In genomic region chr1:93179886-93180722, GRCh38 we compare ENCODE assay signal across 8 cellular contexts. TPM values are rescaled to one million over a fixed set of nuclear protein-coding genes. Genes with fewer than 3 reads are reported as not detected.
DNase-seq lines count a peak whose midpoint lies in the region; ATAC-seq and TF ChIP-seq lines count a peak whose summit lies in the region.

Gene TMED5, minus strand, starts transcription at chr1:93180413. Its CDS starts 171 bp downstream, at chr1:93180242.

- peak; percentile 97 for DNase-seq in NCI-H2029 treated with DMSO at 0.1 percent for 48 hours (lab: John Stamatoyannopoulos, UW)
- DNase-seq in T-helper 9 cell: peak; percentile 90
- DNase-seq in astrocyte of the cerebellum (ENCODE audit: low read depth): peak; percentile 96
- DNase-seq in hepatic stellate cell (ENCODE audit: low spot score): peak; percentile 92
- DNase-seq in aorta: peak; percentile 99

- H3K27me3 ChIP-seq in rectal smooth muscle tissue (ENCODE audit: control insufficient read depth, insufficient read depth, low read length) (no peaks in the 10 kb centered on the region), aorta (ENCODE audit: control insufficient read depth in 1 of 2, insufficient read depth in 2 of 2, low read length in 1 of 2) (no peaks in the 10 kb centered on the region)

- H3K4me1 ChIP-seq in rectal smooth muscle tissue (ENCODE audit: control insufficient read depth, insufficient read depth, low read length) (peaks cover 5% of the 10 kb centered on the region), aorta (ENCODE audit: control insufficient read depth in 1 of 2, insufficient read depth in 2 of 2, low read length in 2 of 2) (no peaks in the 10 kb centered on the region)

- 0% methylated on average over 76 to 78 of the region's 78 CpGs for WGBS in aorta, 2 donors

- H3K36me3 ChIP-seq in rectal smooth muscle tissue (ENCODE audit: control insufficient read depth, insufficient read depth, low read length) (peaks cover 3% of the 10 kb centered on the region), aorta (ENCODE audit: control insufficient read depth in 1 of 2, insufficient read depth in 2 of 2, low read length in 1 of 2) (no peaks in the 10 kb centered on the region)

- ATAC-seq in GM18508 (IDR thresholded peaks at IDR 0.05; ENCODE audit: insufficient read depth, unreplicated experiment) (peak; percentile 75), HG03025 (IDR thresholded peaks at IDR 0.05; ENCODE audit: low FRiP score, unreplicated experiment) (peak; percentile 89), aorta (ENCODE audit: low FRiP score) (peak; percentile 99)

- intact Hi-C loops in aorta (cut with DNase I): loop anchor here (5.0 to 10.0 kb wide), 2 partner anchors 95 to 103 kb away; partner anchors contain the start of gene MTF2 (in 1 of the 2)

- H3K4me3 ChIP-seq in astrocyte of the cerebellum (ENCODE audit: low read depth, low read length) (peak within 1 kb of the TSS; percentile 82), rectal smooth muscle tissue (ENCODE audit: low read length) (peak within 1 kb of the TSS; percentile 99), aorta (ENCODE audit: low read length in 2 of 2) (peak within 1 kb of the TSS; percentile 65 to 70)

- H3K27ac ChIP-seq in rectal smooth muscle tissue (ENCODE audit: low read depth, low read length) (peak within 1 kb of the TSS; percentile 99), aorta (ENCODE audit: low read depth in 1 of 2, low read length in 2 of 2) (peak within 1 kb of the TSS; percentile 94 to 95)

- TF ChIP-seq CTCF in astrocyte of the cerebellum (IDR thresholded peaks at IDR 0.05; ENCODE audit: low read depth, low read length, missing control alignments): peak; percentile 29

- peak within 1 kb of the TSS; percentile 99 for H3K9ac ChIP-seq in rectal smooth muscle tissue (ENCODE audit: low read length)

- H3K9me3 ChIP-seq in aorta (ENCODE audit: control insufficient read depth, low read length): no peaks in the 10 kb centered on the region

- in situ Hi-C loops in astrocyte of the cerebellum (cut with HindIII; ENCODE audit: low sequenced_read_pairs): no loop called here

RNA-seq across cellular contexts. Expression of gene TMED5, which starts in this region (rescaled TPM):
- 10 to 100 TPM; 43.4 to 49.7 TPM for total RNA-seq in aorta
- polyA plus RNA-seq in aorta: 10 to 100 TPM; 17.4 to 28.9 TPM

Comparison
In these comparisons a context has a peak if more than half of its experiments do, and no peak if none do; other contexts are left out.
1. Peak in every context shown above with its lines: DNase-seq, ATAC-seq, H3K4me3 ChIP-seq and H3K27ac ChIP-seq.